8 cellular contexts compared by ENCODE assay signal in genomic region chr17:60577147-60577925, GRCh38. TPM values are rescaled to one million over a fixed set of nuclear protein-coding genes. Genes with fewer than 3 reads are reported as not detected.
DNase-seq lines count a peak whose midpoint lies in the region; ATAC-seq and TF ChIP-seq lines count a peak whose summit lies in the region.

No MANE protein-coding gene starts in this region.

- CTCF ChIA-PET in activated CD4-positive, alpha-beta memory T cell treated with anti-CD3 and anti-CD28 coated beads, Interleukin-2, amount 10 ng/mL, durations not matched to agents 7 days and 5 days (lab: Charles Lee) = interaction anchor here (1.5 to 3.3 kb wide), 4 partner anchors 13 to 64 kb away, joined by 4 to 14 read pairs (median 6); partner anchors contain the start of gene PPM1D

- ATAC-seq in HG03108 (IDR thresholded peaks at IDR 0.05; ENCODE audit: unreplicated experiment) = peak; percentile 76
- no peak for ATAC-seq in HG02884 (IDR thresholded peaks at IDR 0.05; ENCODE audit: unreplicated experiment)
- ATAC-seq in GM19023 (IDR thresholded peaks at IDR 0.05; ENCODE audit: unreplicated experiment) = no peak
- ATAC-seq in HG03342 (IDR thresholded peaks at IDR 0.05; ENCODE audit: unreplicated experiment) = no peak

- H3K9me3 Mint-ChIP-seq in activated CD4-positive, alpha-beta memory T cell treated with anti-CD3 and anti-CD28 coated beads, Interleukin-2, amount 10 ng/mL, durations not matched to agents 7 days and 5 days = no peaks in the 10 kb centered on the region

- H3K36me3 ChIP-seq in GM06990 (ENCODE audit: control insufficient read depth, insufficient read depth, low read length) = no peaks in the 10 kb centered on the region

- POLR2A ChIA-PET in activated CD4-positive, alpha-beta memory T cell treated with anti-CD3 and anti-CD28 coated beads, Interleukin-2, amount 10 ng/mL, durations not matched to agents 7 days and 5 days (lab: Charles Lee) = interaction anchor here (3.3 kb wide), 1 partner anchor 21 kb away, joined by 23 read pairs; the partner anchor contains the start of gene PPM1D

- DNase-seq in GM06990 (ENCODE audit: extremely low read depth, insufficient read length) (no peak), glomerular visceral epithelial cell (ENCODE audit: extremely low spot score) (peak; percentile 76), pons (ENCODE audit: low spot score) (peak; percentile 79)
- DNase-seq in activated CD4-positive, alpha-beta memory T cell treated with anti-CD3 and anti-CD28 coated beads, Interleukin-2, amount 10 ng/mL, durations not matched to agents 7 days and 5 days = no peak

- peaks cover 3% of the 10 kb centered on the region for H3K27me3 Mint-ChIP-seq in activated CD4-positive, alpha-beta memory T cell treated with anti-CD3 and anti-CD28 coated beads, Interleukin-2, amount 10 ng/mL, durations not matched to agents 7 days and 5 days

- TF ChIP-seq CTCF in GM06990 (IDR thresholded peaks at IDR 0.05; ENCODE audit: insufficient read depth, low read length, poor library complexity, severe bottlenecking) = peak; percentile 13

- peaks cover 7% of the 10 kb centered on the region for H3K4me1 Mint-ChIP-seq in activated CD4-positive, alpha-beta memory T cell treated with anti-CD3 and anti-CD28 coated beads, Interleukin-2, amount 10 ng/mL, durations not matched to agents 7 days and 5 days

- H3K4me3 Mint-ChIP-seq in activated CD4-positive, alpha-beta memory T cell treated with anti-CD3 and anti-CD28 coated beads, Interleukin-2, amount 10 ng/mL, durations not matched to agents 7 days and 5 days = peak overlapping the region; percentile 58

- no peaks in the 10 kb centered on the region for H3K36me3 Mint-ChIP-seq in activated CD4-positive, alpha-beta memory T cell treated with anti-CD3 and anti-CD28 coated beads, Interleukin-2, amount 10 ng/mL, durations not matched to agents 7 days and 5 days (ENCODE audit: low read depth)

- H3K27ac Mint-ChIP-seq in activated CD4-positive, alpha-beta memory T cell treated with anti-CD3 and anti-CD28 coated beads, Interleukin-2, amount 10 ng/mL, durations not matched to agents 7 days and 5 days = no peak overlapping the region

- H3K4me3 ChIP-seq in GM06990 (replicated peaks; ENCODE audit: low read depth, low read length) = peak overlapping the region; percentile 33

- H3K27me3 ChIP-seq in GM06990 (replicated peaks; ENCODE audit: control insufficient read depth, insufficient read depth, low read length) = no peaks in the 10 kb centered on the region

RNA-seq across cellular contexts. Expression of gene PPM1D, which starts 22.7 kb away (rescaled TPM):
- total RNA-seq in activated CD4-positive, alpha-beta memory T cell treated with anti-CD3 and anti-CD28 coated beads, Interleukin-2, amount 10 ng/mL, durations not matched to agents 7 days and 5 days = 10 to 100 TPM; 17.8 to 18.8 TPM

RNA-seq across cellular contexts. Expression of gene APPBP2, which starts 51.3 kb away (rescaled TPM):
- 10 to 100 TPM; 34.9 to 36.0 TPM for total RNA-seq in activated CD4-positive, alpha-beta memory T cell treated with anti-CD3 and anti-CD28 coated beads, Interleukin-2, amount 10 ng/mL, durations not matched to agents 7 days and 5 days

Comparison
In these comparisons a context has a peak if more than half of its experiments do, and no peak if none do; other contexts are left out.
1. DNase-seq: peak in glomerular visceral epithelial cell (single experiment) and pons (single experiment); none in GM06990 (single experiment) and activated CD4-positive, alpha-beta memory T cell treated with anti-CD3 and anti-CD28 coated beads, Interleukin-2, amount 10 ng/mL, durations not matched to agents 7 days and 5 days (single experiment).